ENCODE assay signal across 21 cellular contexts in the genomic region with DNA sequence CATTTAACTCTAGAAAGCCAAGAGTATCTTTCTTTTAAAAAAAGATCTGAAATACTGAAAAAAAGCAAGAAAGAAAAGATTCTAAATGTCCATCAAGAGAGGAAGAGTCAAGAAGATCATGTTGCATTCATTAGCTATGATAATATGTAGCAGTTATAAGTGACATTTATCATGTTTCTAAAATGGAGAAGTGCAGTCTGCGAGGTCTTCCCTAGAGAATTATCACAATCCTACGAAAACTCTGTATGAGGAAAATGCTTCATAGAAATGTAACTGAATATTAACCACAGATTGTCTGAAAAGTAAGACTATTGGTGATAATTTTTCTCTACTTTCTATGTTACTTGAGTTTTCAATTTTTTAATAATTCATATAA.
"Had no signal": no experiment of that assay in that cellular context is flagged by ENCODE, and none has a peak within 500 bp of the region (broad histone marks: within the 10 kb centered on the region; RNA-seq: fewer than 3 reads in every experiment).

No MANE protein-coding gene starts in this region.

- H3K27me3 ChIP-seq: colonic mucosa, left lung had no signal

- H3K9me3 ChIP-seq: colonic mucosa, esophagus squamous epithelium, gastrocnemius medialis, heart right ventricle, left lung, lower lobe of right lung, mucosa of descending colon had no signal

- H3K4me1 ChIP-seq: colonic mucosa, esophagus squamous epithelium, gastrocnemius medialis, heart right ventricle, left lung, lower lobe of right lung had no signal

- H3K4me3 ChIP-seq: colonic mucosa, esophagus squamous epithelium, gastrocnemius medialis, heart right ventricle, left lung, lower lobe of right lung, mucosa of descending colon had no signal

- H3K27ac ChIP-seq: colonic mucosa, epithelial cell of prostate, esophagus squamous epithelium, gastrocnemius medialis, heart right ventricle, left lung, lower lobe of right lung had no signal

- DNase-seq: colonic mucosa; cortex of kidney; effector CD8-positive, alpha-beta T cell; effector memory CD8-positive, alpha-beta T cell; endodermal cell; erythroblast; esophagus squamous epithelium; foreskin fibroblast; foreskin melanocyte; gastrocnemius medialis; glutamatergic neuron; heart right ventricle; hippocampal formation; left cardiac atrium; left lung; left ventricle myocardium superior; lower lobe of right lung; mesenchymal stem cell; mucosa of descending colon; naive B cell had no signal

- H3K36me3 ChIP-seq: colonic mucosa, esophagus squamous epithelium, gastrocnemius medialis, heart right ventricle, left lung, lower lobe of right lung had no signal
